In genomic region chr6:147695819-147696218, GRCh38 we compare ENCODE assay signal across 1 cellular context.
TF ChIP-seq lines count a peak whose summit lies in the region.

No MANE protein-coding gene starts in this region.

TF ChIP-seq in IMR-90, 13 proteins besides CTCF, POLR2A, EP300 and RAD21:
- no peak for TF ChIP-seq ELK1 (IDR thresholded peaks at IDR 0.05; ENCODE audit: borderline replicate concordance, low read depth, low read length)
- peak; percentile 60; the same call in 1 of the 2 replicates for TF ChIP-seq CEBPB (IDR thresholded peaks at IDR 0.05; ENCODE audit: low read depth, low read length)
